1 cellular context compared by ENCODE assay signal in genomic region chr5:124718376-124718775, GRCh38.
TF ChIP-seq lines count a peak whose summit lies in the region.

No MANE protein-coding gene starts in this region.

TF ChIP-seq in GM23338, 12 proteins besides CTCF, POLR2A, EP300 and RAD21 (continued from another document):
- TF ChIP-seq ZNF462 (CRISPR knock-in tag; IDR thresholded peaks at IDR 0.05) (no peak), CREB1 (CRISPR knock-in tag; IDR thresholded peaks at IDR 0.05; ENCODE audit: low read depth) (no peak), ETS1 (IDR thresholded peaks at IDR 0.05) (no peak), JUNB (IDR thresholded peaks at IDR 0.05; ENCODE audit: unreplicated experiment) (no peak), ZNF114 (CRISPR knock-in tag; IDR thresholded peaks at IDR 0.05) (no peak), STAT1 (IDR thresholded peaks at IDR 0.05; ENCODE audit: unreplicated experiment) (no peak)
